1 cellular context compared by ENCODE assay signal in genomic region chr6:36306365-36306764, GRCh38.
A peak's percentile ranks its signal among the peaks of the same experiment; 100 is the strongest.
TF ChIP-seq lines count a peak whose summit lies in the region.

No MANE protein-coding gene starts in this region.

TF ChIP-seq in HepG2, 621 proteins besides CTCF, POLR2A, EP300 and RAD21:
- no peak for TF ChIP-seq NRL (CRISPR knock-in tag; IDR thresholded peaks at IDR 0.05; ENCODE audit: borderline replicate concordance)
- peak; percentile 90 for TF ChIP-seq ATF7 (IDR thresholded peaks at IDR 0.05)
- no peak for TF ChIP-seq ATF7 (CRISPR knock-in tag; IDR thresholded peaks at IDR 0.05)
